ENCODE assay signal across 12 cellular contexts in the genomic region with DNA sequence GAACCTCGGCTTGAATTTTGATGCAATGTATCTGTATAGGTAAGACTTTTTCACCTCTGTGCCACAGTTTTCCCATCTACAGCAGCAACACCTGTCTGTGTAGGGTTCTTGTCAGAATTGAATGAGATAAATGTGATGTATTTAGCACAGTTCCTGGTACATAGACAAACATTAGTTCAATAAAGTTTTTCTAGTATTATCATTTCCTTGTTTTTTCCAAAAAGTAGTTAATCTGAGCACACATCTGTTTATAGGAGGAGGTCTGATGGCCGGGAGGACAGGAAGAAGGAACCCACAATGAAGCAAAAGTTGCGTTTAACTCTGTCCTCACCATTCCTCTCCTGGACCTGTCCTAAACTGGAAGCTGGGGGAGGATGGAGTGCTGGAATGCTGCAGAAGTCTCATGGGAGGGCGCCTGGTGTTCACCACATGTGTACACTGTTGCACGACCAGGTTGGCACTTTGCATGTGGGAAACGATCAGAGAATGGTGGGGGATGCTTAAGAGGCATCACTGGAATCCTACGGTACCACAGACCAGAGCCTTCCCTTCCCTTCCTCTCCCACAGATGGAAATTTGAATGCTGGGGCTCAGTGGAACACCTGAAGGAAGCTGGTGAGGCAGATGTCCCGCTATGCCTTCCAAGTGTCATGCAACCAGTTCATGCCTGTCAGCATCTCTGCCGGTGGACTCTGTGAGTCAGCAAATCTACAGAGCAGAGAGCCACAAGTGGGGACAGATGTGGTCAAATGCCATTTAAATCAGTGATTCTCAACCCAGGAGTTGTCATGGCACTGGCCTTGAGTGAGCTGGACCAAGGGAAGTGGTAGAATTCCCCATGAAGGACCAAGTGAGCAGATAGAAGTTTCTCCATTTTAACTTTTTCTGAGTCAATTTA.
DNase-seq lines count a peak whose midpoint lies in the region; ATAC-seq and TF ChIP-seq lines count a peak whose summit lies in the region.
"Had no signal": no experiment of that assay in that cellular context is flagged by ENCODE, and none has a peak within 500 bp of the region (broad histone marks: within the 10 kb centered on the region; RNA-seq: fewer than 3 reads in every experiment).

No MANE protein-coding gene starts in this region.

- no peaks in the 10 kb centered on the region for H3K36me3 ChIP-seq in ascending aorta

- H3K27ac ChIP-seq in ascending aorta, result peak overlapping the region; percentile 39 to 63

- no peaks in the 10 kb centered on the region for H3K9me3 ChIP-seq in ascending aorta

- peak overlapping the region; percentile 98 for H3K27ac Mint-ChIP-seq in nephron progenitor cell

- no peak overlapping the region for H3K4me3 Mint-ChIP-seq in nephron progenitor cell

- peak overlapping the region in 1 of 2 donors; percentile 40 for H3K4me3 ChIP-seq in ascending aorta

- ATAC-seq in HG03432 (IDR thresholded peaks at IDR 0.05; ENCODE audit: unreplicated experiment), result no peak
- ATAC-seq in GM21723 (IDR thresholded peaks at IDR 0.05; ENCODE audit: unreplicated experiment), result no peak
- no peak for ATAC-seq in GM19023 (IDR thresholded peaks at IDR 0.05; ENCODE audit: unreplicated experiment)
- ATAC-seq: left lobe of liver had no signal

- peaks cover 18 to 24% of the 10 kb centered on the region in 2 donors for H3K4me1 ChIP-seq in ascending aorta

- TF ChIP-seq CTCF in ascending aorta (IDR thresholded peaks at IDR 0.05) (no peak), nephron progenitor cell (IDR thresholded peaks at IDR 0.05) (no peak)

- no peaks in the 10 kb centered on the region for H3K27me3 ChIP-seq in ascending aorta

- intact Hi-C loops in ascending aorta (cut with DNase I), result loop anchor here (2.0 to 5.0 kb wide), 3 partner anchors 106 to 445 kb away; no protein-coding TSS in a partner anchor

- DNase-seq in DMS53 (lab: John Stamatoyannopoulos, UW) (peak; percentile 54), LHCN-M2 (ENCODE audit: low read depth) (peak; percentile 44), ascending aorta (ENCODE audit: low spot score in 2 of 2) (no peak), nephron progenitor cell (no peak), NCI-H510A treated with DMSO at 0.1 percent for 48 hours (lab: John Stamatoyannopoulos, UW) (no peak)
- DNase-seq: DMS79 treated with DMSO at 0.1 percent for 48 hours, HCEC 1CT, NCI-H187 treated with DMSO at 0.1 percent for 48 hours had no signal

- peaks cover 59% of the 10 kb centered on the region for H3K4me1 Mint-ChIP-seq in nephron progenitor cell

- H3K27me3 Mint-ChIP-seq in nephron progenitor cell (ENCODE audit: low read depth, poor library complexity), result peaks cover 9% of the 10 kb centered on the region

- H3K9me3 Mint-ChIP-seq in nephron progenitor cell, result peaks cover 17% of the 10 kb centered on the region

- peaks cover 18% of the 10 kb centered on the region for H3K36me3 Mint-ChIP-seq in nephron progenitor cell (ENCODE audit: low read depth)

Comparison
In these comparisons a context has a peak if more than half of its experiments do, and no peak if none do; other contexts are left out.
1. DNase-seq: peak in DMS53 (single experiment) and LHCN-M2 (single experiment); none in ascending aorta (0 of 2), nephron progenitor cell (single experiment) and NCI-H510A treated with DMSO at 0.1 percent for 48 hours (single experiment).